Comparison of ENCODE assay signal across 18 cellular contexts in the genomic region with DNA sequence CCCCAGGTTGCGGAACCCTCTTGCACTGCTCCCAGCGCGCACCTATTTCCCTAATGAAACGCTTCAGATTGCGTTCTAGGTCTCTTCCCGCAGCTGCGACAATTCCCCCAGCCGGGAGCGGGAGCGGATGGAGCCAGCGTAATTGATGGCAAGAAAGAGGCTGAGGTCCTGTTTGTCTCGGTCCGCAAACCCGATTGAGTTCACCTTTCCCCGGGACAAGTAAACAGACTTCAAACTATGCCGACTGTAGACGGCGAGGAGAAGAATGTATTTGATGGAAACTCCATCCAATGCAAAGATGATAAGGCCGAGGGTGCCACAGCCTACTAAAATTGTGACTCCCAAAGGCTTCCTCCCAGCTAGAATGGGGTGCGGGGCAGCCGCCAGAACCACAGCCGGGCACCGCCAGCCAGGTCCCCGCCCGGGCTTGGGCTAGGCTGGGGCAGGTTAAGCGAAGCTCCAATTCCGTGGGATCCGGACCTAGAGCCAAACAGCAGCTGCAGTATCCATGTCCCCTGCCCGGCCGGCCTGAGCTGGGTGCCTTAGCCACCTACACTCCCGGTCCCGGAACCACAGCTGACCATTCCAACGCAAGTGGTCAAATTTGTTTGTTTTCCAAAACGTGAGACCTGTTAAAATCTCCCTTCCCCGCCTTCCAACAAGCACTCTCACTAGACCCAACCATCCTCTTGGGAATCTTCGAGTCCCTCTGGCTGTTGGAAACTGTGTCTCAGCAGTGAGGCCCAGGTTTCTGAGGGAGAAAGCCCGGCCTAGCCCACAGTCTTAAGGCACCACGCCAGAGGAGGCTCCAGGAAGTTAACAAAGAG. TPM values are rescaled to one million over a fixed set of nuclear protein-coding genes. Genes with fewer than 3 reads are reported as not detected.
DNase-seq lines count a peak whose midpoint lies in the region; ATAC-seq, FAIRE-seq and TF ChIP-seq lines count a peak whose summit lies in the region.
"Had no signal": no experiment of that assay in that cellular context is flagged by ENCODE, and none has a peak within 500 bp of the region (broad histone marks: within the 10 kb centered on the region; RNA-seq: fewer than 3 reads in every experiment).

No MANE protein-coding gene starts in this region.

- TF ChIP-seq CTCF in GM12878 (IDR thresholded peaks at IDR 0.05 in 2 of 3, conservative IDR thresholded peaks at IDR 0.05 in 1 of 3; ENCODE audit: control insufficient read depth in 2 of 3, extremely low read depth in 1 of 3, insufficient read depth in 1 of 3, low read depth in 3 of 3, low read length in 3 of 3) (no peak), osteoblast (IDR thresholded peaks at IDR 0.05; ENCODE audit: extremely low read depth, low read depth, low read length) (no peak), coronary artery (IDR thresholded peaks at IDR 0.05) (no peak)

- H3K9ac ChIP-seq in GM12878 (ENCODE audit: control insufficient read depth, insufficient read depth, low read length): no peak overlapping the region
- H3K9ac ChIP-seq: parathyroid adenoma had no signal

- H3K27me3 ChIP-seq in GM12878 (replicated peaks in 1 of 2; ENCODE audit: control insufficient read depth in 2 of 2, insufficient read depth in 2 of 2, low read length in 1 of 2): peaks cover 17 to 27% of the 10 kb centered on the region in 2 experiments
- peaks cover 92% of the 10 kb centered on the region for H3K27me3 ChIP-seq in osteoblast (ENCODE audit: insufficient read depth, low read length)

- in situ Hi-C loops in GM12878 (cut with MboI): no loop called here

- RAD21 ChIA-PET in GM12878 (lab: Charles Lee; ENCODE audit: unreplicated experiment): no interaction called here

- no peak overlapping the region for H3K27ac ChIP-seq in GM12878 (ENCODE audit: control insufficient read depth, insufficient read depth)
- no peak overlapping the region for H3K27ac ChIP-seq in osteoblast (ENCODE audit: low read depth, low read length)
- no peak overlapping the region for H3K27ac ChIP-seq in coronary artery
- H3K27ac ChIP-seq: parathyroid adenoma, spleen, vagina had no signal

- FAIRE-seq in GM12878 (lab: Jason Lieb, UNC): no peak
- FAIRE-seq: islet of Langerhans had no signal

- no peak for TF ChIP-seq EP300 in GM12878 (IDR thresholded peaks at IDR 0.05; ENCODE audit: borderline replicate concordance in 1 of 2, control insufficient read depth in 1 of 2, low read depth in 2 of 2, low read length in 2 of 2)

- no peak overlapping the region for H2AFZ ChIP-seq in GM12878 (ENCODE audit: control insufficient read depth, low read depth, low read length)
- no peak overlapping the region for H2AFZ ChIP-seq in osteoblast (ENCODE audit: low read length)
- H2AFZ ChIP-seq: parathyroid adenoma had no signal

- DNase-seq in DMS79 treated with DMSO at 0.1 percent for 48 hours (lab: John Stamatoyannopoulos, UW) (peak; percentile 98), NCI-H1092 treated with DMSO at 0.1 percent for 48 hours (lab: John Stamatoyannopoulos, UW) (peak; percentile 87), GM12878 (ENCODE audit: low read depth, low spot score) (no peak), osteoblast (ENCODE audit: insufficient read length, low spot score, missing footprints) (peak; percentile 82), coronary artery (ENCODE audit: low spot score) (no peak), T-helper 9 cell (no peak)
- DNase-seq: activated CD4-positive, alpha-beta T cell treated with anti-CD3 and anti-CD28 coated beads, Interleukin-2, amount 50 U/mL, for 48 hours; activated T-cell treated with anti-CD3 and anti-CD28 coated beads, Interleukin-2, amount 50 U/mL, for 72 hours; amniotic stem cell; NCI-H1930; spleen; stimulated activated naive CD8-positive, alpha-beta T cell treated with anti-CD3 and anti-CD28 coated beads, Interleukin-15, Interleukin-2, amounts not matched to agents 100 U/mL and 50 U/mL, for 24 hours had no signal

- no peak for TF ChIP-seq POLR2A in GM12878 (IDR thresholded peaks at IDR 0.05; ENCODE audit: low read depth, low read length)

- SMC1A ChIA-PET in GM12878 (lab: Charles Lee; ENCODE audit: uncharacterized antibody, unreplicated experiment): no interaction called here

- CTCF ChIA-PET in GM12878 (lab: Yijun Ruan, JAX): interaction anchor here (1.1 kb wide), 1 partner anchor 41 kb away, joined by 3 read pairs; no protein-coding TSS in a partner anchor

- H4K20me1 ChIP-seq in GM12878 (ENCODE audit: control insufficient read depth, insufficient read depth) (no peaks in the 10 kb centered on the region), osteoblast (ENCODE audit: insufficient read depth, low read length) (no peaks in the 10 kb centered on the region)

- H3K4me2 ChIP-seq in GM12878 (ENCODE audit: control insufficient read depth, insufficient read depth): no peak overlapping the region
- no peak overlapping the region for H3K4me2 ChIP-seq in osteoblast (ENCODE audit: insufficient read depth, low read length)

- ATAC-seq in GM12878 (no peak), GM18498 (IDR thresholded peaks at IDR 0.05; ENCODE audit: unreplicated experiment) (no peak)
- ATAC-seq: activated T-cell treated with anti-CD3 and anti-CD28 coated beads, Interleukin-2, amount 50 U/mL, for 72 hours; stimulated activated naive CD8-positive, alpha-beta T cell treated with anti-CD3 and anti-CD28 coated beads, Interleukin-15, Interleukin-2, amounts not matched to agents 100 U/mL and 50 U/mL, for 24 hours had no signal

- intact Hi-C loops in GM12878 (cut with micrococcal nuclease; ENCODE audit: unreplicated experiment): no loop called here

- H3K9me3 ChIP-seq in GM12878 (replicated peaks; ENCODE audit: control insufficient read depth, insufficient read depth, low read length) (no peaks in the 10 kb centered on the region; the same call in 2 of the 3 replicates), osteoblast (ENCODE audit: low read depth, low read length) (no peaks in the 10 kb centered on the region)
- H3K9me3 ChIP-seq: spleen, vagina had no signal

- H3K4me3 ChIP-seq in GM12878: no peak overlapping the region
- H3K4me3 ChIP-seq in osteoblast (ENCODE audit: insufficient read depth, low read length): no peak overlapping the region
- H3K4me3 ChIP-seq in coronary artery: no peak overlapping the region
- H3K4me3 ChIP-seq: spleen, vagina had no signal

- TF ChIP-seq RAD21 in GM12878 (IDR thresholded peaks at IDR 0.05; ENCODE audit: insufficient read depth, low read depth, low read length): no peak

- POLR2A ChIA-PET in GM12878 (lab: Charles Lee): no interaction called here

- BruUV-seq in GM12878 (replicated peaks; lab: Mats Ljungman, UMichigan): no TSS peak

- H3K4me1 ChIP-seq in GM12878 (ENCODE audit: control insufficient read depth, insufficient read depth, low read length) (no peaks in the 10 kb centered on the region), osteoblast (ENCODE audit: insufficient read depth, low read length) (no peaks in the 10 kb centered on the region)

- 7% methylated on average over 38 of the region's 38 CpGs for WGBS in GM12878 (ENCODE audit: insufficient coverage, insufficient replicate concordance, low lambda C conversion rate, missing lambda C conversion rate)

- H3K36me3 ChIP-seq in GM12878 (ENCODE audit: control insufficient read depth in 2 of 2, insufficient read depth in 2 of 2, low read length in 1 of 2) (no peaks in the 10 kb centered on the region; a peak in 1 of 4 replicates), osteoblast (ENCODE audit: insufficient read depth, low read length) (no peaks in the 10 kb centered on the region)
- H3K36me3 ChIP-seq: spleen, vagina had no signal

- H3K79me2 ChIP-seq in GM12878 (ENCODE audit: control insufficient read depth, insufficient read depth, low read length) (no peaks in the 10 kb centered on the region), osteoblast (ENCODE audit: insufficient read depth, low read length) (no peaks in the 10 kb centered on the region)
- H3K79me2 ChIP-seq: parathyroid adenoma had no signal

TF ChIP-seq in GM12878, 131 proteins besides CTCF, POLR2A, EP300 and RAD21:
- peak; percentile 52; the same call in 1 of the 2 replicates for TF ChIP-seq EZH2 (IDR thresholded peaks at IDR 0.05; ENCODE audit: borderline replicate concordance, control insufficient read depth, low read depth, low read length)
- no peak for TF ChIP-seq BRCA1 (IDR thresholded peaks at IDR 0.05; ENCODE audit: low read depth, low read length)

RNA-seq across cellular contexts. Expression of gene NKX2-1, which starts 5.5 kb away (rescaled TPM):
- total RNA-seq in GM12878 (2013; cell fraction: nucleolus; rRNA removed): not detected in 2 replicates
- not detected in 2 replicates for total RNA-seq in GM12878 (2014; rRNA removed)
- not detected in 2 replicates for total RNA-seq in GM12878 (2014; rRNA removed; fragmentation: Illumina TruSeq; extraction: Trizol)
- not detected in 2 replicates for total RNA-seq in GM12878 (2021)
- polyA plus RNA-seq in GM12878 (2011; ENCODE audit: low read depth): not detected
- not detected in 2 replicates for polyA plus RNA-seq in GM12878 (2011; rRNA removed)
- not detected in 2 replicates for polyA plus RNA-seq in GM12878 (2011; cell fraction: cytosol; rRNA removed)
- polyA plus RNA-seq in GM12878 (2011; cell fraction: nucleus; rRNA removed): not detected in 2 replicates
- polyA plus RNA-seq in GM12878 (2012): not detected in 2 replicates
- polyA plus RNA-seq in GM12878 (2014; fragmentation: Illumina TruSeq; extraction: Trizol): 0.03 TPM in 1 of 2 replicates, not detected in the other
- not detected for polyA plus RNA-seq in GM12878 (2014; fragmentation: Nextera tagmentation; extraction: Ambion mirVana)
- not detected in 2 replicates for polyA plus RNA-seq in GM12878 (2014; rRNA removed)
- not detected for polyA plus RNA-seq in GM12878 (2016; fragmentation: Nextera tagmentation; extraction: Ambion mirVana)
- not detected in 2 replicates for polyA minus RNA-seq in GM12878 (2011; rRNA and poly(A)+ RNA removed)
- polyA minus RNA-seq in GM12878 (2011; cell fraction: cytosol; rRNA and poly(A)+ RNA removed): not detected in 2 replicates
- not detected in 2 replicates for polyA minus RNA-seq in GM12878 (2011; cell fraction: nucleus; rRNA and poly(A)+ RNA removed)
- total RNA-seq in osteoblast: not detected in 2 replicates
- total RNA-seq: activated T-cell treated with anti-CD3 and anti-CD28 coated beads, Interleukin-2, amount 50 U/mL, for 72 hours; glomerular endothelial cell; spleen; vagina had no signal
- polyA plus RNA-seq: BJ, spleen had no signal

Comparison
In these comparisons a context has a peak if more than half of its experiments do, and no peak if none do; other contexts are left out.
1. DNase-seq: peak in DMS79 treated with DMSO at 0.1 percent for 48 hours (single experiment), NCI-H1092 treated with DMSO at 0.1 percent for 48 hours (single experiment) and osteoblast (single experiment); none in GM12878 (single experiment), coronary artery (single experiment) and T-helper 9 cell (single experiment).